ENCODE assay signal across 26 cellular contexts in genomic region chr2:128617661-128618060, GRCh38.
"Had no signal": no experiment of that assay in that cellular context is flagged by ENCODE, and none has a peak within 500 bp of the region (broad histone marks: within the 10 kb centered on the region; RNA-seq: fewer than 3 reads in every experiment).

No MANE protein-coding gene starts in this region.

- H3K4me3 Mint-ChIP-seq: activated CD4-positive, alpha-beta T cell treated with anti-CD3 and anti-CD28 coated beads, Interleukin-2, amount 10 ng/mL, durations not matched to agents 24 days and 14 days; activated CD8-positive, alpha-beta memory T cell treated with anti-CD3 and anti-CD28 coated beads, Interleukin-2, amount 10 ng/mL, durations not matched to agents 7 days and 5 days; activated naive CD8-positive, alpha-beta T cell treated with anti-CD3 and anti-CD28 coated beads, Interleukin-2, amount 50 U/mL, for 24 hours; activated T-cell treated with anti-CD3 and anti-CD28 coated beads, Interleukin-2, amount 50 U/mL, for 24 hours; activated T-helper 1 cell treated with anti-CD3 and anti-CD28 coated beads, Interleukin-12 subunit alpha, Interleukin-12 subunit beta, Interleukin-2, Interleukin-4 antibody, amounts not matched to agents 30 ng/mL and 10 ng/mL and 1 ng/mL, durations not matched to agents 14 hours and 24 hours and 36 hours; brain; T-helper 17 cell; WTC11 had no signal

- H3K4me1 ChIP-seq: Peyer's patch had no signal

- H3K4me1 Mint-ChIP-seq: activated CD4-positive, alpha-beta T cell treated with anti-CD3 and anti-CD28 coated beads, Interleukin-2, amount 10 ng/mL, durations not matched to agents 24 days and 14 days; activated CD8-positive, alpha-beta memory T cell treated with anti-CD3 and anti-CD28 coated beads, Interleukin-2, amount 10 ng/mL, durations not matched to agents 7 days and 5 days; activated naive CD8-positive, alpha-beta T cell treated with anti-CD3 and anti-CD28 coated beads, Interleukin-2, amount 50 U/mL, for 24 hours; T-helper 17 cell had no signal

- FAIRE-seq: astrocyte had no signal

- H3K36me3 Mint-ChIP-seq: activated CD8-positive, alpha-beta memory T cell treated with anti-CD3 and anti-CD28 coated beads, Interleukin-2, amount 10 ng/mL, durations not matched to agents 7 days and 5 days; activated naive CD4-positive, alpha-beta T cell treated with anti-CD3 and anti-CD28 coated beads, Interleukin-2, amount 50 U/mL, for 72 hours; brain had no signal

- H3K9me3 Mint-ChIP-seq: activated CD4-positive, alpha-beta T cell treated with anti-CD3 and anti-CD28 coated beads, Interleukin-2, amount 10 ng/mL, durations not matched to agents 24 days and 14 days; activated naive CD4-positive, alpha-beta T cell treated with anti-CD3 and anti-CD28 coated beads, Interleukin-2, amount 50 U/mL, for 72 hours; activated naive CD8-positive, alpha-beta T cell treated with anti-CD3 and anti-CD28 coated beads, Interleukin-2, amount 50 U/mL, for 24 hours; activated T-cell treated with anti-CD3 and anti-CD28 coated beads, Interleukin-2, amount 50 U/mL, for 24 hours had no signal

- H3K27me3 ChIP-seq: MG63, Peyer's patch had no signal

- H3K4me3 ChIP-seq: MG63, Peyer's patch had no signal

- H3K36me3 ChIP-seq: MG63, Peyer's patch had no signal

- DNase-seq: activated CD4-positive, alpha-beta T cell treated with anti-CD3 and anti-CD28 coated beads for 1 hour; activated CD4-positive, alpha-beta T cell treated with anti-CD3 and anti-CD28 coated beads, Interleukin-2, amount 10 ng/mL, durations not matched to agents 24 days and 14 days; activated CD4-positive, alpha-beta T cell treated with anti-CD3 and anti-CD28 coated beads, Interleukin-2, amount 50 U/mL, for 48 hours; activated CD8-positive, alpha-beta memory T cell treated with anti-CD3 and anti-CD28 coated beads, Interleukin-2, amount 10 ng/mL, durations not matched to agents 7 days and 5 days; activated effector memory CD4-positive, alpha-beta T cell treated with Interleukin-2 at 50 U/mL for 16 hours; activated naive CD4-positive, alpha-beta T cell; activated naive CD8-positive, alpha-beta T cell treated with anti-CD3 and anti-CD28 coated beads, Interleukin-2, amount 50 U/mL, for 24 hours; activated T-cell treated with anti-CD3 and anti-CD28 coated beads, Interleukin-2, amount 50 U/mL, for 24 hours; amniotic stem cell; MG63; NCI-H1105; NCI-H1436; NCI-H187; NCI-H2081; NCI-H510A treated with DMSO at 0.1 percent for 48 hours; NCI-H69; NK-92 treated with Interleukin-12 subunit alpha and Interleukin-12 subunit beta, amount 100 ng/mL, for 24 hours; SHP77 treated with DMSO at 0.1 percent for 48 hours; T-helper 17 cell; T-helper 9 cell had no signal

- H3K27me3 Mint-ChIP-seq: activated T-cell treated with anti-CD3 and anti-CD28 coated beads, Interleukin-2, amount 50 U/mL, for 24 hours had no signal

- H3K27ac ChIP-seq: Peyer's patch had no signal

- H3K9me3 ChIP-seq: MG63, Peyer's patch had no signal

- H3K27ac Mint-ChIP-seq: activated CD4-positive, alpha-beta T cell treated with anti-CD3 and anti-CD28 coated beads, Interleukin-2, amount 10 ng/mL, durations not matched to agents 24 days and 14 days; activated CD8-positive, alpha-beta memory T cell treated with anti-CD3 and anti-CD28 coated beads, Interleukin-2, amount 10 ng/mL, durations not matched to agents 7 days and 5 days; activated naive CD4-positive, alpha-beta T cell treated with anti-CD3 and anti-CD28 coated beads, Interleukin-2, amount 50 U/mL, for 72 hours; activated naive CD8-positive, alpha-beta T cell treated with anti-CD3 and anti-CD28 coated beads, Interleukin-2, amount 50 U/mL, for 24 hours; activated T-cell treated with anti-CD3 and anti-CD28 coated beads, Interleukin-2, amount 50 U/mL, for 24 hours; activated T-helper 1 cell treated with anti-CD3 and anti-CD28 coated beads, Interleukin-12 subunit alpha, Interleukin-12 subunit beta, Interleukin-2, Interleukin-4 antibody, amounts not matched to agents 30 ng/mL and 10 ng/mL and 1 ng/mL, durations not matched to agents 14 hours and 24 hours and 36 hours; brain; T-helper 17 cell; WTC11 had no signal
